In the genomic region with DNA sequence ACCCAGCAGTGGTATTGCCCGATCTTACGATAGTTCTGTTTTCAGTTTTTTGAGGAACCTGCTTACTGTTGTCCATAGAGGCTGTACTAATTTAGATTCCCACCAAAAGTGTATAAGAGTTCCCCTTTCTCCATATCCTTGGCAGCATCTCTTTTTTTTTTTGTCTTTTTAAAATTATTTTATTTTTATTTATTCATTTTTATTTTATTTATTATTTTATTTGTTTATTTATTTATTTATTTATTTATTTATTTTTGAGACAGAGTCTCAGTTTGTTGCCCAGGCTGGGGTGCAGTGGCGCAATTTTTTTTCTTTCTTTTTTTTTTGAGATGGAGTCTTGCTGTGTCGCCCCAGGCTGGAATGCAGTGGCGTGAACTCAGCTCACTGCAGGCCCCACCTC, we compare ENCODE assay signal across 26 cellular contexts. TPM values are rescaled to one million over a fixed set of nuclear protein-coding genes. Genes with fewer than 3 reads are reported as not detected.
DNase-seq lines count a peak whose midpoint lies in the region; ATAC-seq and TF ChIP-seq lines count a peak whose summit lies in the region.
"Had no signal": no experiment of that assay in that cellular context is flagged by ENCODE, and none has a peak within 500 bp of the region (broad histone marks: within the 10 kb centered on the region; RNA-seq: fewer than 3 reads in every experiment).

No MANE protein-coding gene starts in this region.

- H3K4me3 ChIP-seq in breast epithelium, result no peak overlapping the region
- no peak overlapping the region for H3K4me3 ChIP-seq in upper lobe of right lung
- H3K4me3 ChIP-seq: K562, PC-9 had no signal

- intact Hi-C loops in MCF 10A (cut with micrococcal nuclease), result no loop called here
- intact Hi-C loops in breast epithelium (cut with DNase I; ENCODE audit: low total_unique reads), result no loop called here
- intact Hi-C loops in upper lobe of right lung (cut with DNase I), result no loop called here

- H3K9me3 ChIP-seq in breast epithelium (no peaks in the 10 kb centered on the region), upper lobe of right lung (no peaks in the 10 kb centered on the region)

- DNase-seq in MCF 10A (ENCODE audit: unreplicated experiment) (no peak), breast epithelium (ENCODE audit: low spot score in 2 of 2) (no peak), MV-4-11 (lab: John Stamatoyannopoulos, UW) (peak; percentile 62), WTC11 (ENCODE audit: low spot score) (no peak), upper lobe of right lung (no peak), foreskin keratinocyte (no peak), activated gamma-delta T cell (lab: John Stamatoyannopoulos, UW) (no peak)
- DNase-seq: CD4-positive, alpha-beta T cell; COR-L47; DMS53; Kasumi-1; NCI-H1092; NCI-H1417 treated with DMSO at 0.1 percent for 48 hours; NCI-H1694 treated with DMSO at 0.1 percent for 48 hours; NCI-H2081; NCI-H2227 treated with DMSO at 0.1 percent for 48 hours; NCI-H526 treated with DMSO at 0.1 percent for 48 hours; PC-9; Right ventricle myocardium superior had no signal

- POLR2A ChIA-PET in MCF 10A (lab: Yijun Ruan, JAX), result interaction anchor here (0.7 to 6.0 kb wide), 6 partner anchors 10 to 164 kb away, joined by 3 to 23 read pairs (median 4); a partner anchor contains a TSS
- POLR2A ChIA-PET in WTC11 (lab: Charles Lee), result interaction anchor here (0.6 to 0.8 kb wide), 2 partner anchors 14 to 62 kb away, joined by 3 read pairs; no protein-coding TSS in a partner anchor

- no peak for TF ChIP-seq POLR2A in breast epithelium (IDR thresholded peaks at IDR 0.05)

- H3K4me1 Mint-ChIP-seq in MCF 10A (ENCODE audit: insufficient read depth, unreplicated experiment) (peaks cover 23% of the 10 kb centered on the region), WTC11 (peaks cover 9% of the 10 kb centered on the region)

- H3K4me3 Mint-ChIP-seq in MCF 10A (ENCODE audit: unreplicated experiment) (no peak overlapping the region), WTC11 (no peak overlapping the region)
- H3K4me3 Mint-ChIP-seq: CD4-positive, alpha-beta T cell had no signal

- no peak for ATAC-seq in WTC11
- ATAC-seq in upper lobe of right lung, result peak; percentile 20
- ATAC-seq in foreskin keratinocyte, result no peak
- ATAC-seq in esophagus mucosa, result no peak
- ATAC-seq: K562 had no signal

- H3K27ac ChIP-seq in breast epithelium (no peak overlapping the region), upper lobe of right lung (no peak overlapping the region), foreskin keratinocyte (no peak overlapping the region)
- H3K27ac ChIP-seq: PC-9 had no signal

- CTCF ChIA-PET in MCF 10A (lab: Yijun Ruan, JAX), result interaction anchor here (0.6 to 2.2 kb wide), 3 partner anchors 9 to 181 kb away, joined by 3 to 9 read pairs (median 3); no protein-coding TSS in a partner anchor
- CTCF ChIA-PET in WTC11 (lab: Charles Lee), result interaction anchor here (1.1 kb wide), 1 partner anchor 29 kb away, joined by 3 read pairs; no protein-coding TSS in a partner anchor

- H3K27me3 ChIP-seq in breast epithelium (no peaks in the 10 kb centered on the region), upper lobe of right lung (no peaks in the 10 kb centered on the region), foreskin keratinocyte (no peaks in the 10 kb centered on the region)

- no peak for TF ChIP-seq CTCF in MCF 10A (IDR thresholded peaks at IDR 0.05; ENCODE audit: unreplicated experiment)
- no peak for TF ChIP-seq CTCF in breast epithelium (IDR thresholded peaks at IDR 0.05)
- TF ChIP-seq CTCF in WTC11 (IDR thresholded peaks at IDR 0.05), result no peak
- TF ChIP-seq CTCF in upper lobe of right lung (IDR thresholded peaks at IDR 0.05), result no peak
- no peak for TF ChIP-seq CTCF in foreskin keratinocyte (conservative IDR thresholded peaks at IDR 0.05)

- H3K4me1 ChIP-seq in breast epithelium (no peaks in the 10 kb centered on the region), upper lobe of right lung (peaks cover 23% of the 10 kb centered on the region), foreskin keratinocyte (peaks cover 10% of the 10 kb centered on the region)

- H3K27me3 Mint-ChIP-seq in MCF 10A (ENCODE audit: insufficient read depth, unreplicated experiment), result no peaks in the 10 kb centered on the region
- no peaks in the 10 kb centered on the region for H3K27me3 Mint-ChIP-seq in WTC11 (ENCODE audit: low read depth)
- H3K27me3 Mint-ChIP-seq: CD4-positive, alpha-beta T cell had no signal

- H3K9me3 Mint-ChIP-seq in MCF 10A (ENCODE audit: unreplicated experiment) (no peaks in the 10 kb centered on the region), WTC11 (no peaks in the 10 kb centered on the region)
- H3K9me3 Mint-ChIP-seq: CD4-positive, alpha-beta T cell had no signal

- H3K36me3 Mint-ChIP-seq in MCF 10A (ENCODE audit: insufficient read depth, unreplicated experiment) (peaks cover 66% of the 10 kb centered on the region), WTC11 (no peaks in the 10 kb centered on the region)

- H3K36me3 ChIP-seq in breast epithelium (no peaks in the 10 kb centered on the region), upper lobe of right lung (no peaks in the 10 kb centered on the region)

- H3K27ac Mint-ChIP-seq in MCF 10A (ENCODE audit: low read depth, unreplicated experiment), result peak overlapping the region; percentile 12
- no peak overlapping the region for H3K27ac Mint-ChIP-seq in WTC11
- H3K27ac Mint-ChIP-seq: CD4-positive, alpha-beta T cell had no signal

- no TSS peak for BruUV-seq in MCF 10A (replicated peaks; lab: Mats Ljungman, UMichigan)

TF ChIP-seq in WTC11, 78 proteins besides CTCF, POLR2A, EP300 and RAD21:
- TF ChIP-seq, protein P1, sequence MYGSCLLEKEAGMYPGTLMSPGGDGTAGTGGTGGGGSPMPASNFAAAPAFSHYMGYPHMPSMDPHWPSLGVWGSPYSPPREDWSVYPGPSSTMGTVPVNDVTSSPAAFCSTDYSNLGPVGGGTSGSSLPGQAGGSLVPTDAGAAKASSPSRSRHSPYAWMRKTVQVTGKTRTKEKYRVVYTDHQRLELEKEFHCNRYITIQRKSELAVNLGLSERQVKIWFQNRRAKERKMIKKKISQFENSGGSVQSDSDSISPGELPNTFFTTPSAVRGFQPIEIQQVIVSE (CRISPR knock-in tag; IDR thresholded peaks at IDR 0.05; ENCODE audit: borderline replicate concordance), result no peak
- TF ChIP-seq ZNF263 (CRISPR knock-in tag; IDR thresholded peaks at IDR 0.05; ENCODE audit: low read depth), result no peak
- TF ChIP-seq HMGA2 (CRISPR knock-in tag; IDR thresholded peaks at IDR 0.05), result peak; percentile 97
- TF ChIP-seq, protein P2, sequence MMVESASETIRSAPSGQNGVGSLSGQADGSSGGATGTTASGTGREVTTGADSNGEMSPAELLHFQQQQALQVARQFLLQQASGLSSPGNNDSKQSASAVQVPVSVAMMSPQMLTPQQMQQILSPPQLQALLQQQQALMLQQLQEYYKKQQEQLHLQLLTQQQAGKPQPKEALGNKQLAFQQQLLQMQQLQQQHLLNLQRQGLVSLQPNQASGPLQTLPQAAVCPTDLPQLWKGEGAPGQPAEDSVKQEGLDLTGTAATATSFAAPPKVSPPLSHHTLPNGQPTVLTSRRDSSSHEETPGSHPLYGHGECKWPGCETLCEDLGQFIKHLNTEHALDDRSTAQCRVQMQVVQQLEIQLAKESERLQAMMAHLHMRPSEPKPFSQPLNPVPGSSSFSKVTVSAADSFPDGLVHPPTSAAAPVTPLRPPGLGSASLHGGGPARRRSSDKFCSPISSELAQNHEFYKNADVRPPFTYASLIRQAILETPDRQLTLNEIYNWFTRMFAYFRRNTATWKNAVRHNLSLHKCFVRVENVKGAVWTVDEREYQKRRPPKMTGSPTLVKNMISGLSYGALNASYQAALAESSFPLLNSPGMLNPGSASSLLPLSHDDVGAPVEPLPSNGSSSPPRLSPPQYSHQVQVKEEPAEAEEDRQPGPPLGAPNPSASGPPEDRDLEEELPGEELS (CRISPR knock-in tag; IDR thresholded peaks at IDR 0.05), result no peak

RNA-seq across cellular contexts. Expression of a gene that starts 29.7 kb away (rescaled TPM):
- total RNA-seq in MCF 10A (2022) (3.6 and 4.3 TPM in 2 replicates), breast epithelium (10 to 100 TPM in 1 of 3 donors, 1 to 10 TPM in 1, not detected in 1; 3.9 to 10.5 TPM), WTC11 (2021) (8.2 to 8.7 TPM (median 8.7 TPM) in 3 replicates), upper lobe of right lung (2.7 TPM), foreskin keratinocyte (0.78 and 1.7 TPM in 2 replicates), esophagus mucosa (1.3 TPM)
- polyA plus RNA-seq in foreskin keratinocyte, result 0.38 and 0.91 TPM in 2 replicates
- total RNA-seq: G401, SK-MEL-5 had no signal

RNA-seq across cellular contexts. Expression of a gene that starts 33.3 kb away (rescaled TPM):
- not detected in 2 replicates for total RNA-seq in MCF 10A (2022)
- total RNA-seq in breast epithelium, result 1 to 10 TPM in 1 of 3 donors, under 1 TPM in 2; 0.16 to 2.0 (median 0.73) TPM
- 0.64 to 0.78 TPM (median 0.70 TPM) in 3 replicates for total RNA-seq in WTC11 (2021)
- 0.98 TPM for total RNA-seq in upper lobe of right lung
- total RNA-seq in foreskin keratinocyte, result not detected in 2 replicates
- polyA plus RNA-seq in foreskin keratinocyte, result 0.04 and 0.06 TPM in 2 replicates
- 0.32 TPM for total RNA-seq in esophagus mucosa
- total RNA-seq: A172, G401, K562, NCI-H460, RPMI7951 had no signal
- polyA plus RNA-seq: K562 had no signal

RNA-seq across cellular contexts. Expression of a gene that starts 36.5 kb away (rescaled TPM):
- 106 and 124 TPM in 2 replicates for total RNA-seq in MCF 10A (2022)
- total RNA-seq in breast epithelium, result 10 to 100 TPM; 25.9 to 58.7 (median 42.0) TPM
- total RNA-seq in WTC11 (2021), result 92.1 to 105 TPM (median 96.2 TPM) in 3 replicates
- 121 TPM for total RNA-seq in upper lobe of right lung
- total RNA-seq in foreskin keratinocyte, result 81.5 and 85.5 TPM in 2 replicates
- 51.5 and 53.7 TPM in 2 replicates for polyA plus RNA-seq in foreskin keratinocyte
- total RNA-seq in esophagus mucosa, result 124 TPM
